ENCODE assay signal across 19 cellular contexts in genomic region chr15:89402406-89402805, GRCh38.
"Had no signal": no experiment of that assay in that cellular context is flagged by ENCODE, and none has a peak within 500 bp of the region (broad histone marks: within the 10 kb centered on the region; RNA-seq: fewer than 3 reads in every experiment).

No MANE protein-coding gene starts in this region.

- H3K36me3 ChIP-seq: ascending aorta, lower lobe of right lung, sigmoid colon, upper lobe of right lung had no signal

- DNase-seq: activated CD4-positive, alpha-beta T cell treated with anti-CD3 and anti-CD28 coated beads, Interleukin-2, amount 50 U/mL, for 4 hours; activated CD8-positive, alpha-beta memory T cell treated with anti-CD3 and anti-CD28 coated beads for 24 hours; activated CD8-positive, alpha-beta memory T cell treated with anti-CD3 and anti-CD28 coated beads, Interleukin-2, amount 50 U/mL, for 4 hours; activated T-cell treated with anti-CD3 and anti-CD28 coated beads, Interleukin-2, amount 50 U/mL, for 24 hours; cerebellar nuclear complex; cortex of kidney; lower lobe of right lung; mesendoderm; naive B cell; sigmoid colon; stimulated activated CD4-positive, alpha-beta T cell treated with anti-CD3 and anti-CD28 coated beads, Interleukin-4, amount 100 ng/mL, for 1 hour; stimulated activated naive CD4-positive, alpha-beta T cell; T1000; upper lobe of right lung had no signal

- ATAC-seq: activated naive CD4-positive, alpha-beta T cell treated with anti-CD3 and anti-CD28 coated beads, Interleukin-2, amount 50 U/mL, for 72 hours; lower lobe of right lung; upper lobe of right lung; WTC11 had no signal

- H3K4me1 ChIP-seq: foreskin keratinocyte had no signal

- H3K4me3 ChIP-seq: ascending aorta, lower lobe of right lung, sigmoid colon, upper lobe of right lung had no signal

- H3K9me3 ChIP-seq: ascending aorta, lower lobe of right lung, sigmoid colon, upper lobe of right lung had no signal

- H3K27ac ChIP-seq: ascending aorta, epithelial cell of prostate, foreskin keratinocyte, lower lobe of right lung, upper lobe of right lung had no signal
